In genomic region chr6:158002951-158003853, GRCh38 we compare ENCODE assay signal across 8 cellular contexts. TPM values are rescaled to one million over a fixed set of nuclear protein-coding genes. Genes with fewer than 3 reads are reported as not detected.
DNase-seq lines count a peak whose midpoint lies in the region; TF ChIP-seq lines count a peak whose summit lies in the region.

No MANE protein-coding gene starts in this region.

- TF ChIP-seq EP300 in ovary (IDR thresholded peaks at IDR 0.05), result no peak

- 2 to 8% (median 6%) methylated on average over 15 of the region's 15 CpGs for WGBS in ovary, 3 donors

- TF ChIP-seq POLR2A in ovary (IDR thresholded peaks at IDR 0.05), result no peak

- TF ChIP-seq CTCF in GM12865 (IDR thresholded peaks at IDR 0.05; ENCODE audit: insufficient read depth, low read depth, low read length, missing control alignments) (no peak), VCaP (conservative IDR thresholded peaks at IDR 0.05) (no peak), fibroblast of pulmonary artery (IDR thresholded peaks at IDR 0.05; ENCODE audit: low read length, missing control alignments) (no peak), ovary (IDR thresholded peaks at IDR 0.05) (no peak)

- no peaks in the 10 kb centered on the region for H3K36me3 ChIP-seq in ovary
- no peaks in the 10 kb centered on the region for H3K36me3 ChIP-seq in effector memory CD4-positive, alpha-beta T cell (ENCODE audit: control insufficient read depth, insufficient read depth, low read length)

- peak overlapping the region; percentile 83 for H3K27ac ChIP-seq in VCaP
- peak overlapping the region; percentile 18 to 61 for H3K27ac ChIP-seq in ovary
- H3K27ac ChIP-seq in effector memory CD4-positive, alpha-beta T cell (ENCODE audit: insufficient read depth, low read length, poor library complexity, severe bottlenecking), result no peak overlapping the region

- H3K4me1 ChIP-seq in ovary (ENCODE audit: insufficient read depth), result peaks cover 17% of the 10 kb centered on the region
- peaks cover 31% of the 10 kb centered on the region for H3K4me1 ChIP-seq in effector memory CD4-positive, alpha-beta T cell (ENCODE audit: control insufficient read depth, insufficient read depth, low read length, poor library complexity, severe bottlenecking)

- H3K27me3 ChIP-seq in ovary, result no peaks in the 10 kb centered on the region
- no peaks in the 10 kb centered on the region for H3K27me3 ChIP-seq in effector memory CD4-positive, alpha-beta T cell (replicated peaks; ENCODE audit: control insufficient read depth, insufficient read depth, low read length, poor library complexity, severe bottlenecking)

- H3K4me3 ChIP-seq in GM12865 (ENCODE audit: low read depth, low read length), result no peak overlapping the region
- no peak overlapping the region for H3K4me3 ChIP-seq in fibroblast of pulmonary artery (replicated peaks; ENCODE audit: low read depth, low read length)
- no peak overlapping the region for H3K4me3 ChIP-seq in ovary
- no peak overlapping the region for H3K4me3 ChIP-seq in effector memory CD4-positive, alpha-beta T cell (ENCODE audit: insufficient read depth, low read depth, low read length, poor library complexity, severe bottlenecking)

- DNase-seq in GM12865 (ENCODE audit: low read depth), result peak; percentile 17
- DNase-seq in fibroblast of pulmonary artery (ENCODE audit: low read depth), result peak; percentile 92
- peak; percentile 58 to 73 (median 65) for DNase-seq in ovary
- no peak for DNase-seq in NCI-H526 (lab: John Stamatoyannopoulos, UW)
- DNase-seq in NAMALWA (ENCODE audit: low spot score), result no peak
- no peak for DNase-seq in effector memory CD4-positive, alpha-beta T cell
- no peak for DNase-seq in germinal center (ENCODE audit: low spot score)

- intact Hi-C loops in ovary (cut with DNase I), result no loop called here

- H3K9me3 ChIP-seq in ovary, result no peaks in the 10 kb centered on the region
- no peaks in the 10 kb centered on the region for H3K9me3 ChIP-seq in effector memory CD4-positive, alpha-beta T cell (ENCODE audit: control insufficient read depth, low read length)

RNA-seq across cellular contexts. Expression of gene SYNJ2, which starts 21.5 kb away (rescaled TPM):
- 10 to 100 TPM in 4 of 7 donors, 1 to 10 TPM in 3; 4.5 to 18.7 (median 10.0) TPM for total RNA-seq in ovary
- polyA plus RNA-seq in ovary, result 1 to 10 TPM; 3.6 to 7.5 TPM

Comparison
In these comparisons a context has a peak if more than half of its experiments do, and no peak if none do; other contexts are left out.
1. DNase-seq: peak in GM12865 (single experiment), fibroblast of pulmonary artery (single experiment) and ovary (5 of 5); none in NCI-H526 (0 of 2), NAMALWA (single experiment), effector memory CD4-positive, alpha-beta T cell (0 of 3) and germinal center (single experiment).